8 cellular contexts compared by ENCODE assay signal in genomic region chr17:9021985-9022552, GRCh38. TPM values are rescaled to one million over a fixed set of nuclear protein-coding genes. Genes with fewer than 3 reads are reported as not detected.
DNase-seq lines count a peak whose midpoint lies in the region; ATAC-seq and TF ChIP-seq lines count a peak whose summit lies in the region.

No MANE protein-coding gene starts in this region.

- H3K4me3 ChIP-seq in fibroblast of villous mesenchyme (ENCODE audit: low read depth, low read length), result peak overlapping the region; percentile 46

- no peak overlapping the region for H3K27ac Mint-ChIP-seq in activated CD4-positive, alpha-beta memory T cell treated with anti-CD3 and anti-CD28 coated beads for 36 hours

- TF ChIP-seq CTCF in fibroblast of villous mesenchyme (IDR thresholded peaks at IDR 0.05; ENCODE audit: insufficient read depth, low read depth, low read length) (no peak), omental fat pad (IDR thresholded peaks at IDR 0.05) (no peak)

- H3K36me3 Mint-ChIP-seq in activated CD4-positive, alpha-beta memory T cell treated with anti-CD3 and anti-CD28 coated beads for 36 hours, result no peaks in the 10 kb centered on the region

- peak; percentile 34 for DNase-seq in activated CD4-positive, CD25-positive, alpha-beta regulatory T cell treated with anti-CD3 and anti-CD28 coated beads, Interleukin-2, amount 50 U/mL, for 72 hours
- no peak for DNase-seq in activated CD4-positive, CD25-positive, alpha-beta regulatory T cell (lab: John Stamatoyannopoulos, UW)
- no peak for DNase-seq in activated CD4-positive, alpha-beta memory T cell treated with anti-CD3 and anti-CD28 coated beads for 36 hours
- DNase-seq in fibroblast of villous mesenchyme (ENCODE audit: low read depth) (peak; percentile 11), omental fat pad (ENCODE audit: low spot score) (no peak), NCI-H1436 treated with DMSO at 0.1 percent for 48 hours (lab: John Stamatoyannopoulos, UW) (no peak), inferior parietal cortex (ENCODE audit: extremely low spot score) (no peak)

- peak overlapping the region; percentile 69 for H3K4me3 Mint-ChIP-seq in activated CD4-positive, alpha-beta memory T cell treated with anti-CD3 and anti-CD28 coated beads for 36 hours

- CTCF ChIA-PET in activated CD4-positive, alpha-beta memory T cell treated with anti-CD3 and anti-CD28 coated beads for 36 hours (lab: Charles Lee), result interaction anchor here (1.2 kb wide), 2 partner anchors 19 to 24 kb away, joined by 3 read pairs; no protein-coding TSS in a partner anchor

- intact Hi-C loops in activated CD4-positive, alpha-beta memory T cell treated with anti-CD3 and anti-CD28 coated beads for 36 hours (cut with micrococcal nuclease), result no loop called here

- peak; percentile 34 for ATAC-seq in omental fat pad (ENCODE audit: low FRiP score)
- no peak for ATAC-seq in GM21360 (IDR thresholded peaks at IDR 0.05; ENCODE audit: unreplicated experiment)

- H3K9me3 Mint-ChIP-seq in activated CD4-positive, alpha-beta memory T cell treated with anti-CD3 and anti-CD28 coated beads for 36 hours, result no peaks in the 10 kb centered on the region

- H3K4me1 Mint-ChIP-seq in activated CD4-positive, alpha-beta memory T cell treated with anti-CD3 and anti-CD28 coated beads for 36 hours (ENCODE audit: low read depth), result peaks cover 10% of the 10 kb centered on the region

- peaks cover 58% of the 10 kb centered on the region for H3K27me3 Mint-ChIP-seq in activated CD4-positive, alpha-beta memory T cell treated with anti-CD3 and anti-CD28 coated beads for 36 hours

- POLR2A ChIA-PET in activated CD4-positive, alpha-beta memory T cell treated with anti-CD3 and anti-CD28 coated beads for 36 hours (lab: Charles Lee), result no interaction called here

RNA-seq across cellular contexts. Expression of gene NTN1, which starts 0.8 kb away (rescaled TPM):
- total RNA-seq in activated CD4-positive, alpha-beta memory T cell treated with anti-CD3 and anti-CD28 coated beads for 36 hours, result under 1 TPM; 0.29 to 0.31 TPM
- total RNA-seq in fibroblast of villous mesenchyme (under 0.01 TPM in 2 replicates), omental fat pad (1 to 10 TPM in 3 of 4 donors, under 1 TPM in 1; 0.69 to 7.3 (median 2.5) TPM)

RNA-seq across cellular contexts. Expression of gene PIK3R5, which starts 56.6 kb away (rescaled TPM):
- 10 to 100 TPM; 20.7 to 22.4 TPM for total RNA-seq in activated CD4-positive, alpha-beta memory T cell treated with anti-CD3 and anti-CD28 coated beads for 36 hours
- total RNA-seq in fibroblast of villous mesenchyme (under 0.01 TPM in 1 of 2 replicates, not detected in the other), omental fat pad (10 to 100 TPM; 18.9 to 60.2 (median 37.8) TPM)

Comparison
In these comparisons a context has a peak if more than half of its experiments do, and no peak if none do; other contexts are left out.
1. DNase-seq: peak in activated CD4-positive, CD25-positive, alpha-beta regulatory T cell treated with anti-CD3 and anti-CD28 coated beads, Interleukin-2, amount 50 U/mL, for 72 hours (single experiment) and fibroblast of villous mesenchyme (single experiment); none in activated CD4-positive, CD25-positive, alpha-beta regulatory T cell (0 of 4), activated CD4-positive, alpha-beta memory T cell treated with anti-CD3 and anti-CD28 coated beads for 36 hours (single experiment), omental fat pad (single experiment), NCI-H1436 treated with DMSO at 0.1 percent for 48 hours (single experiment) and inferior parietal cortex (single experiment).
2. RNA of gene PIK3R5, which starts 56.6 kb away (total RNA-seq): 18.9 to 60.2 TPM in omental fat pad and 20.7 to 22.4 TPM in activated CD4-positive, alpha-beta memory T cell treated with anti-CD3 and anti-CD28 coated beads for 36 hours; under 0.01 TPM in fibroblast of villous mesenchyme; every median in the first group is over 10 times any median in the second.